ENCODE assay signal across 16 cellular contexts in the genomic region with DNA sequence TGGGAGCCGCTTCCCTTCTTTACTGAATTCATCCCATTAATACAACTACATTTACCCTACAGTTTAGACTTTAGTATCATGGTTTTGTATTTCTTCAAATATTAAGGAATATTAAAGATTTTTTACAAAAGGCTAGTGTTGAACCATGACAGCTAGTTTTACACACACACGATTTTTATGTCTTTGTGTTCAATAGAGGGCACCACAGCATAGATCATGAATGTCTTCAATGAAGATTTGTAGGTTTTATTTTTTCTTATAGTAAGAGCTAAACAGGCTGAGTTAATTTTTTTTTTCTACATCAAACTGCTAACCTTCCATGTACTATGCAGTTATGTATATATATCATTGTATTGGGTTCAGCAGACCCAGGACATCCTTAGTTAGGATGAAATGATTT.
DNase-seq lines count a peak whose midpoint lies in the region; ATAC-seq and TF ChIP-seq lines count a peak whose summit lies in the region.
"Had no signal": no experiment of that assay in that cellular context is flagged by ENCODE, and none has a peak within 500 bp of the region (broad histone marks: within the 10 kb centered on the region; RNA-seq: fewer than 3 reads in every experiment).

No MANE protein-coding gene starts in this region.

- peaks cover 5% of the 10 kb centered on the region for H3K36me3 Mint-ChIP-seq in Calu3 (ENCODE audit: insufficient read depth, unreplicated experiment)

- H3F3A ChIP-seq in PC-3 (ENCODE audit: low read length, unreplicated experiment): no peaks in the 10 kb centered on the region

- H3K27ac Mint-ChIP-seq in Calu3 (ENCODE audit: unreplicated experiment): no peak overlapping the region
- H3K27ac Mint-ChIP-seq: activated B cell treated with CpG ODN at 0.5 μM for 24 hours, memory B cell had no signal

- BruUV-seq in HCT116 (replicated peaks; lab: Mats Ljungman, UMichigan): no TSS peak
- BruUV-seq in PC-3 (replicated peaks; lab: Mats Ljungman, UMichigan): no TSS peak
- no TSS peak for BruUV-seq in Calu3 (replicated peaks; lab: Mats Ljungman, UMichigan)

- no peaks in the 10 kb centered on the region for H3K4me1 ChIP-seq in HCT116 (ENCODE audit: control insufficient read depth in 1 of 2, insufficient read depth in 2 of 2, low read length in 2 of 2)
- peaks cover 4% of the 10 kb centered on the region for H3K4me1 ChIP-seq in PC-3 (ENCODE audit: insufficient read depth, low read length)

- H3K4me1 Mint-ChIP-seq in Calu3 (ENCODE audit: low read depth, unreplicated experiment): peaks cover 46% of the 10 kb centered on the region

- H3K36me3 ChIP-seq in HCT116 (ENCODE audit: control insufficient read depth in 1 of 2, insufficient read depth in 2 of 2, low read length in 2 of 2) (peaks cover 2 to 6% of the 10 kb centered on the region in 2 experiments; a peak in 1 of 4 replicates), PC-3 (ENCODE audit: low read depth, low read length) (peaks cover 4% of the 10 kb centered on the region; the same call in 1 of the 2 replicates)
- H3K36me3 ChIP-seq: BLaER1 treated with 17β-estradiol and CSF1 and Interleukin-3, amounts not matched to agents 10 nM and 100 nM; stomach had no signal

- POLR2A ChIA-PET in HCT116 (lab: Charles Lee) (interaction anchor here (1.6 kb wide), 1 partner anchor 793 kb away, joined by 3 read pairs; no protein-coding TSS in a partner anchor), PC-3 (lab: Charles Lee; ENCODE audit: unreplicated experiment) (interaction anchor here (0.7 kb wide), 1 partner anchor 489 kb away, joined by 3 read pairs; no protein-coding TSS in a partner anchor)

- H3K4me2 ChIP-seq in HCT116 (ENCODE audit: low read length): no peak overlapping the region
- H3K4me2 ChIP-seq in PC-3 (ENCODE audit: low read length): no peak overlapping the region
- H3K4me2 ChIP-seq: BLaER1 treated with 17β-estradiol and CSF1 and Interleukin-3, amounts not matched to agents 10 nM and 100 nM had no signal

- H4K20me1 ChIP-seq in HCT116 (ENCODE audit: insufficient read depth): no peaks in the 10 kb centered on the region
- no peaks in the 10 kb centered on the region for H4K20me1 ChIP-seq in PC-3 (ENCODE audit: low read length)

- CTCF ChIA-PET in HCT116 (lab: Charles Lee) (interaction anchor here (0.6 to 3.6 kb wide), 34 partner anchors 9 to 811 kb away, joined by 3 to 232 read pairs (median 5); a partner anchor contains a TSS), PC-3 (lab: Charles Lee) (interaction anchor here (0.5 to 2.8 kb wide), 22 partner anchors 30 to 793 kb away, joined by 3 to 83 read pairs (median 5); no protein-coding TSS in a partner anchor), Calu3 (lab: Charles Lee) (interaction anchor here (0.6 to 2.7 kb wide), 15 partner anchors 11 to 792 kb away, joined by 3 to 131 read pairs (median 11); no protein-coding TSS in a partner anchor)

- no peak overlapping the region for H3K4me3 Mint-ChIP-seq in Calu3 (ENCODE audit: low read depth, unreplicated experiment)
- H3K4me3 Mint-ChIP-seq: activated B cell treated with CpG ODN at 0.5 μM for 24 hours, memory B cell had no signal

- no peak overlapping the region for H2AFZ ChIP-seq in HCT116 (ENCODE audit: low read depth, low read length, poor library complexity, severe bottlenecking)
- no peak overlapping the region for H2AFZ ChIP-seq in PC-3 (ENCODE audit: low read length)

- no peaks in the 10 kb centered on the region for H3K27me3 Mint-ChIP-seq in Calu3 (ENCODE audit: unreplicated experiment)
- H3K27me3 Mint-ChIP-seq: activated B cell treated with CpG ODN at 0.5 μM for 24 hours, memory B cell had no signal

- peak; percentile 26 for TF ChIP-seq CTCF in AG10803 (conservative IDR thresholded peaks at IDR 0.05; ENCODE audit: low read length)
- peak in 2 of 3 experiments; percentile 28 to 51; a peak in 4 of 6 replicates for TF ChIP-seq CTCF in HCT116 (IDR thresholded peaks at IDR 0.05 in 2 of 3, conservative IDR thresholded peaks at IDR 0.05 in 1 of 3; ENCODE audit: borderline replicate concordance in 1 of 3, insufficient read depth in 1 of 3, low read depth in 2 of 3, low read length in 2 of 3)
- peak; percentile 60 for TF ChIP-seq CTCF in PC-3 (conservative IDR thresholded peaks at IDR 0.05; ENCODE audit: low read depth, low read length)
- TF ChIP-seq CTCF in fibroblast of mammary gland (conservative IDR thresholded peaks at IDR 0.05; ENCODE audit: control insufficient read depth, insufficient read depth, low read depth, low read length): peak; percentile 17
- no peak for TF ChIP-seq CTCF in Calu3 (IDR thresholded peaks at IDR 0.05; ENCODE audit: unreplicated experiment)

- TF ChIP-seq POLR2A in HCT116 (IDR thresholded peaks at IDR 0.05; ENCODE audit: borderline replicate concordance, extremely low read depth, insufficient read depth, insufficient read length): no peak

- TF ChIP-seq RAD21 in HCT116 (IDR thresholded peaks at IDR 0.05; ENCODE audit: low read depth): peak; percentile 50

- H3K9me3 Mint-ChIP-seq in Calu3 (ENCODE audit: low read depth, unreplicated experiment): no peaks in the 10 kb centered on the region
- H3K9me3 Mint-ChIP-seq: activated B cell treated with CpG ODN at 0.5 μM for 24 hours, memory B cell had no signal

- H3K27ac ChIP-seq in HCT116 (ENCODE audit: low read depth, low read length) (no peak overlapping the region), PC-3 (ENCODE audit: low read length) (no peak overlapping the region)
- H3K27ac ChIP-seq: BLaER1 treated with 17β-estradiol and CSF1 and Interleukin-3, amounts not matched to agents 10 nM and 100 nM; neutrophil; stomach had no signal

- RAD21 ChIA-PET in HCT116 (lab: Charles Lee; ENCODE audit: low non-redundant PET in 1 of 2, low total read pairs in 2 of 2, uncharacterized antibody in 2 of 2, unreplicated experiment in 2 of 2): interaction anchor here (0.6 to 2.3 kb wide), 9 partner anchors 9 to 793 kb away, joined by 3 to 28 read pairs (median 5); no protein-coding TSS in a partner anchor

- peak; percentile 6 for DNase-seq in AG10803 (ENCODE audit: low read depth)
- DNase-seq in HCT116 (ENCODE audit: low read depth, low spot score): no peak
- DNase-seq in PC-3: peak; percentile 52
- DNase-seq in fibroblast of mammary gland (ENCODE audit: low read depth): peak; percentile 32
- DNase-seq in stimulated activated naive CD8-positive, alpha-beta T cell treated with anti-CD3 and anti-CD28 coated beads, Interleukin-15, Interleukin-2, amounts not matched to agents 100 U/mL and 50 U/mL, for 24 hours: no peak
- DNase-seq in Calu3: no peak
- DNase-seq: activated B cell treated with CpG ODN at 0.5 μM for 24 hours, cerebellar nuclear complex, NCI-H82, stomach had no signal

- H3K4me3 ChIP-seq in AG10803 (ENCODE audit: low read length): no peak overlapping the region
- H3K4me3 ChIP-seq in HCT116 (replicated peaks in 1 of 2; ENCODE audit: low read depth in 1 of 2, low read length in 2 of 2): no peak overlapping the region
- H3K4me3 ChIP-seq in PC-3 (ENCODE audit: low read length): no peak overlapping the region
- no peak overlapping the region for H3K4me3 ChIP-seq in fibroblast of mammary gland (ENCODE audit: control insufficient read depth, low read depth, low read length)
- H3K4me3 ChIP-seq: BLaER1 treated with 17β-estradiol and CSF1 and Interleukin-3, amounts not matched to agents 10 nM and 100 nM; stomach had no signal

- no peaks in the 10 kb centered on the region for H3K79me2 ChIP-seq in HCT116 (ENCODE audit: insufficient read depth, low read length)
- H3K79me2 ChIP-seq in PC-3 (ENCODE audit: low read length): no peaks in the 10 kb centered on the region

- ATAC-seq in HCT116: no peak
- no peak for ATAC-seq in PC-3
- ATAC-seq in stimulated activated naive CD8-positive, alpha-beta T cell treated with anti-CD3 and anti-CD28 coated beads, Interleukin-15, Interleukin-2, amounts not matched to agents 100 U/mL and 50 U/mL, for 24 hours: no peak
- ATAC-seq in HG02840 (IDR thresholded peaks at IDR 0.05; ENCODE audit: low FRiP score, unreplicated experiment): no peak
- no peak for ATAC-seq in GM19035 (IDR thresholded peaks at IDR 0.05; ENCODE audit: unreplicated experiment)
- ATAC-seq: esophagus mucosa had no signal

- H3K9ac ChIP-seq in HCT116 (ENCODE audit: low read length): no peak overlapping the region
- H3K9ac ChIP-seq in PC-3 (ENCODE audit: low read length): no peak overlapping the region
- H3K9ac ChIP-seq: BLaER1 treated with 17β-estradiol and CSF1 and Interleukin-3, amounts not matched to agents 10 nM and 100 nM had no signal

- H3K9me3 ChIP-seq in HCT116 (ENCODE audit: control insufficient read depth in 1 of 2, insufficient read depth in 1 of 2, low read depth in 1 of 2, low read length in 2 of 2) (no peaks in the 10 kb centered on the region), PC-3 (ENCODE audit: low read length) (no peaks in the 10 kb centered on the region)
- H3K9me3 ChIP-seq: BLaER1 treated with 17β-estradiol and CSF1 and Interleukin-3, amounts not matched to agents 10 nM and 100 nM; neutrophil; stomach had no signal

- intact Hi-C loops in HCT116 (cut with micrococcal nuclease) (no loop called here), PC-3 (cut with micrococcal nuclease) (loop anchor here (2.0 to 5.0 kb wide), 3 partner anchors 30 to 494 kb away; a partner anchor contains a TSS), Calu3 (cut with micrococcal nuclease; ENCODE audit: unreplicated experiment) (loop anchor here (2.0 to 5.0 kb wide), 2 partner anchors 166 to 792 kb away; a partner anchor contains a TSS)

- H3K9me2 ChIP-seq in HCT116 (ENCODE audit: insufficient read depth) (no peaks in the 10 kb centered on the region), PC-3 (replicated peaks; ENCODE audit: low read length) (no peaks in the 10 kb centered on the region)

- H3K27me3 ChIP-seq in HCT116 (ENCODE audit: insufficient read depth, low read length) (no peaks in the 10 kb centered on the region), PC-3 (ENCODE audit: low read length) (no peaks in the 10 kb centered on the region)
- H3K27me3 ChIP-seq: neutrophil had no signal

TF ChIP-seq in HCT116, 20 proteins besides CTCF, POLR2A, EP300 and RAD21 (continues in another document):
- TF ChIP-seq ELF1 (IDR thresholded peaks at IDR 0.05; ENCODE audit: borderline replicate concordance, low read depth) (no peak), FOSL1 (IDR thresholded peaks at IDR 0.05; ENCODE audit: low read depth) (no peak), EZH2phosphoT487 (IDR thresholded peaks at IDR 0.05; ENCODE audit: borderline replicate concordance) (no peak), CBX3 (IDR thresholded peaks at IDR 0.05; ENCODE audit: low read depth) (no peak)
- TF ChIP-seq, protein P1, sequence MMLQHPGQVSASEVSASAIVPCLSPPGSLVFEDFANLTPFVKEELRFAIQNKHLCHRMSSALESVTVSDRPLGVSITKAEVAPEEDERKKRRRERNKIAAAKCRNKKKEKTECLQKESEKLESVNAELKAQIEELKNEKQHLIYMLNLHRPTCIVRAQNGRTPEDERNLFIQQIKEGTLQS (IDR thresholded peaks at IDR 0.05): no peak

Comparison
In these comparisons a context has a peak if more than half of its experiments do, and no peak if none do; other contexts are left out.
1. DNase-seq: peak in AG10803 (single experiment), PC-3 (single experiment) and fibroblast of mammary gland (single experiment); none in HCT116 (single experiment), stimulated activated naive CD8-positive, alpha-beta T cell treated with anti-CD3 and anti-CD28 coated beads, Interleukin-15, Interleukin-2, amounts not matched to agents 100 U/mL and 50 U/mL, for 24 hours (single experiment) and Calu3 (single experiment).